12 cellular contexts compared by ENCODE assay signal in genomic region chr17:41975099-41976083, GRCh38. TPM values are rescaled to one million over a fixed set of nuclear protein-coding genes. Genes with fewer than 3 reads are reported as not detected.
DNase-seq lines count a peak whose midpoint lies in the region; ATAC-seq and TF ChIP-seq lines count a peak whose summit lies in the region.
"Had no signal": no experiment of that assay in that cellular context is flagged by ENCODE, and none has a peak within 500 bp of the region (broad histone marks: within the 10 kb centered on the region; RNA-seq: fewer than 3 reads in every experiment).

No MANE protein-coding gene starts in this region.

- H3K4me3 Mint-ChIP-seq in IgD-negative memory B cell (peak overlapping the region in 1 of 4 donors; percentile 41), endodermal cell (no peak overlapping the region)
- H3K4me3 Mint-ChIP-seq: CD8-positive, alpha-beta T cell had no signal

- 0 out of 2 replicates have a peak overlapping the region, but pooled peaks have one; percentile 80 for H3K27ac ChIP-seq in ACC112 (ENCODE audit: low read depth, low read length)
- no peak overlapping the region for H3K27ac ChIP-seq in endodermal cell (ENCODE audit: low read depth, low read length)

- H3K4me1 ChIP-seq in ACC112 (ENCODE audit: control insufficient read depth, insufficient read depth, low read length, unreplicated experiment): peaks cover 24% of the 10 kb centered on the region
- no peaks in the 10 kb centered on the region for H3K4me1 ChIP-seq in endodermal cell (ENCODE audit: control insufficient read depth, insufficient read depth, low read length)

- no peak for TF ChIP-seq CTCF in endodermal cell (conservative IDR thresholded peaks at IDR 0.05)

- H3K36me3 ChIP-seq in ACC112 (ENCODE audit: insufficient read depth, low read length) (peaks cover 31% of the 10 kb centered on the region), endodermal cell (ENCODE audit: control insufficient read depth, insufficient read depth, low read length) (peaks cover 87% of the 10 kb centered on the region)

- no peak overlapping the region for H3K4me3 ChIP-seq in ACC112 (ENCODE audit: low read depth, low read length)
- H3K4me3 ChIP-seq in endodermal cell (ENCODE audit: low read length): no peak overlapping the region

- no peak overlapping the region for H2AFZ ChIP-seq in ACC112 (ENCODE audit: low read length, unreplicated experiment)

- H3K36me3 Mint-ChIP-seq in IgD-negative memory B cell (peaks cover 3% of the 10 kb centered on the region), endodermal cell (ENCODE audit: low read depth) (peaks cover 81% of the 10 kb centered on the region)

- H3K27me3 ChIP-seq in ACC112 (ENCODE audit: insufficient read depth, low read length): no peaks in the 10 kb centered on the region
- no peaks in the 10 kb centered on the region for H3K27me3 ChIP-seq in endodermal cell (ENCODE audit: control insufficient read depth, insufficient read depth, low read length, poor library complexity, severe bottlenecking)

- WGBS in endodermal cell (ENCODE audit: insufficient coverage in 1 of 2, insufficient read length in 1 of 2), 2 experiments: 98 to 99% methylated on average over 4 to 9 of the region's 9 CpGs

- H3K9me3 Mint-ChIP-seq in IgD-negative memory B cell (no peaks in the 10 kb centered on the region), endodermal cell (no peaks in the 10 kb centered on the region)
- H3K9me3 Mint-ChIP-seq: CD8-positive, alpha-beta T cell had no signal

- no peaks in the 10 kb centered on the region for H3K9me3 ChIP-seq in endodermal cell (ENCODE audit: control insufficient read depth, low read length)

- no peak overlapping the region for H3K9ac ChIP-seq in endodermal cell (ENCODE audit: extremely low read depth, low read length, poor library complexity, severe bottlenecking)
- H3K9ac ChIP-seq: KMS-11 had no signal

- DNase-seq in endodermal cell: no peak
- DNase-seq in occipital lobe (lab: John Stamatoyannopoulos, UW): peak; percentile 64
- DNase-seq in OCI-M1 (lab: John Stamatoyannopoulos, UW): no peak
- no peak for DNase-seq in T-helper 9 cell
- no peak for DNase-seq in activated CD4-positive, alpha-beta T cell treated with anti-CD3 and anti-CD28 coated beads for 4 hours
- DNase-seq: CD8-positive, alpha-beta T cell; cortex of kidney; NCI-H2171 treated with DMSO at 0.1 percent for 48 hours had no signal

- H3K27ac Mint-ChIP-seq in IgD-negative memory B cell: peak overlapping the region in 2 of 3 donors; percentile 78 to 79
- peak overlapping the region; percentile 52 for H3K27ac Mint-ChIP-seq in endodermal cell

- H3K27me3 Mint-ChIP-seq in IgD-negative memory B cell (no peaks in the 10 kb centered on the region), endodermal cell (ENCODE audit: insufficient read depth) (no peaks in the 10 kb centered on the region)

- no peak for ATAC-seq in HG02571 (IDR thresholded peaks at IDR 0.05; ENCODE audit: unreplicated experiment)
- ATAC-seq: CD8-positive, alpha-beta T cell had no signal

- peaks cover 14% of the 10 kb centered on the region for H3K79me2 ChIP-seq in ACC112 (ENCODE audit: control insufficient read depth, insufficient read depth, low read length, unreplicated experiment)

- H3K4me1 Mint-ChIP-seq in IgD-negative memory B cell (peaks cover 26 to 30% (median 29%) of the 10 kb centered on the region in 3 donors), endodermal cell (peaks cover 3% of the 10 kb centered on the region)

RNA-seq across cellular contexts. Expression of gene CNP, which starts 8.8 kb away (rescaled TPM):
- 53.0 TPM for polyA plus RNA-seq in IgD-negative memory B cell
- total RNA-seq in endodermal cell (10 to 100 TPM; 64.3 to 79.6 TPM), occipital lobe (40.7 TPM)
- 57.7 TPM for polyA plus RNA-seq in endodermal cell (2013, experiment 1 of 2)
- polyA plus RNA-seq in endodermal cell (2013, experiment 2 of 2): 55.6 TPM

RNA-seq across cellular contexts. Expression of gene DNAJC7, which starts 41.8 kb away (rescaled TPM):
- polyA plus RNA-seq in IgD-negative memory B cell: 82.3 TPM
- total RNA-seq in endodermal cell (100 to 1,000 TPM; 112 to 116 TPM), occipital lobe (78.0 TPM)
- 90.7 TPM for polyA plus RNA-seq in endodermal cell (2013, experiment 1 of 2)
- polyA plus RNA-seq in endodermal cell (2013, experiment 2 of 2): 88.3 TPM

RNA-seq across cellular contexts. Expression of gene NKIRAS2, which starts 44.5 kb away (rescaled TPM):
- 30.7 TPM for polyA plus RNA-seq in IgD-negative memory B cell
- total RNA-seq in endodermal cell (10 to 100 TPM; 48.0 to 51.2 TPM), occipital lobe (31.5 TPM)
- polyA plus RNA-seq in endodermal cell (2013, experiment 1 of 2): 58.2 TPM
- polyA plus RNA-seq in endodermal cell (2013, experiment 2 of 2): 53.7 TPM

RNA-seq across cellular contexts. Expression of gene ODAD4, which starts 45.0 kb away (rescaled TPM):
- polyA plus RNA-seq in IgD-negative memory B cell: 0.10 TPM
- 1 to 10 TPM; 3.9 to 4.7 TPM for total RNA-seq in endodermal cell
- polyA plus RNA-seq in endodermal cell (2013, experiment 1 of 2): 4.5 TPM
- polyA plus RNA-seq in endodermal cell (2013, experiment 2 of 2): 4.1 TPM
- 1.6 TPM for total RNA-seq in occipital lobe

RNA-seq across cellular contexts. Expression of gene ACLY, which starts 56.6 kb away (rescaled TPM):
- polyA plus RNA-seq in IgD-negative memory B cell: 52.9 TPM
- 100 to 1,000 TPM; 261 to 304 TPM for total RNA-seq in endodermal cell
- 223 TPM for polyA plus RNA-seq in endodermal cell (2013, experiment 1 of 2)
- polyA plus RNA-seq in endodermal cell (2013, experiment 2 of 2): 225 TPM
- 118 TPM for total RNA-seq in occipital lobe
